ENCODE assay signal across 9 cellular contexts in genomic region chr20:1185316-1185741, GRCh38. TPM values are rescaled to one million over a fixed set of nuclear protein-coding genes. Genes with fewer than 3 reads are reported as not detected.
DNase-seq lines count a peak whose midpoint lies in the region; ATAC-seq, FAIRE-seq and TF ChIP-seq lines count a peak whose summit lies in the region.
"Had no signal": no experiment of that assay in that cellular context is flagged by ENCODE, and none has a peak within 500 bp of the region (broad histone marks: within the 10 kb centered on the region; RNA-seq: fewer than 3 reads in every experiment).

No MANE protein-coding gene starts in this region.

- no peaks in the 10 kb centered on the region for H3K27me3 ChIP-seq in small intestine (ENCODE audit: control insufficient read depth in 2 of 2, insufficient read depth in 2 of 2, low read length in 2 of 2)

- no peak overlapping the region for H3K27ac ChIP-seq in small intestine (ENCODE audit: low read depth in 1 of 2, low read length in 1 of 2)

- TF ChIP-seq CTCF in foreskin fibroblast (IDR thresholded peaks at IDR 0.05; ENCODE audit: low read depth, low read length): no peak

- DNase-seq in DMS 273 (lab: John Stamatoyannopoulos, UW; ENCODE audit: unreplicated experiment) (peak; percentile 50), DMS 273 treated with DMSO at 0.1 percent for 48 hours (lab: John Stamatoyannopoulos, UW) (no peak), SK-N-DZ (ENCODE audit: low spot score) (peak; percentile 24), foreskin fibroblast (peak in 1 of 2 donors; percentile 13), small intestine (peak; percentile 10)

- no peaks in the 10 kb centered on the region for H3K9me3 ChIP-seq in small intestine (ENCODE audit: control insufficient read depth, low read depth)

- ATAC-seq in HG03045 (IDR thresholded peaks at IDR 0.05; ENCODE audit: unreplicated experiment) (no peak), GM21737 (IDR thresholded peaks at IDR 0.05; ENCODE audit: unreplicated experiment) (no peak), GM18519 (IDR thresholded peaks at IDR 0.05; ENCODE audit: low FRiP score, unreplicated experiment) (no peak)

- WGBS in small intestine, 3 donors: 0 to 1% (median 0%) methylated on average over 6 to 54 of the region's 54 CpGs

- peaks cover 3% of the 10 kb centered on the region in 2 donors for H3K4me1 ChIP-seq in small intestine (ENCODE audit: control insufficient read depth in 2 of 2, insufficient read depth in 1 of 2, low read depth in 1 of 2, low read length in 1 of 2)

- peak overlapping the region; percentile 19 to 20 for H3K4me3 ChIP-seq in foreskin fibroblast (ENCODE audit: low read depth in 1 of 2, low read length in 2 of 2)
- H3K4me3 ChIP-seq in small intestine (ENCODE audit: low read depth in 1 of 2, low read length in 2 of 2): peak overlapping the region in 1 of 2 donors; percentile 62

- no peak for FAIRE-seq in small intestine (lab: Jason Lieb, UNC)
- FAIRE-seq: A204.1 had no signal

- H3K36me3 ChIP-seq in small intestine (ENCODE audit: control insufficient read depth in 2 of 2, insufficient read depth in 2 of 2, low read length in 2 of 2): no peaks in the 10 kb centered on the region

RNA-seq across cellular contexts. Expression of gene TMEM74B, which starts 0.5 kb away (rescaled TPM):
- polyA plus RNA-seq in SK-N-DZ (2014; cell fraction: cytosol; rRNA removed): 4.3 and 6.5 TPM in 2 replicates
- 61.7 and 64.2 TPM in 2 replicates for polyA plus RNA-seq in SK-N-DZ (2014; cell fraction: nucleus; rRNA removed)
- 10 to 100 TPM; 10.5 to 68.7 (median 17.6) TPM for polyA plus RNA-seq in small intestine

RNA-seq across cellular contexts. Expression of gene C20orf202, which starts 17.9 kb away (rescaled TPM):
- not detected in 2 replicates for polyA plus RNA-seq in SK-N-DZ (2014; cell fraction: cytosol; rRNA removed)
- polyA plus RNA-seq in SK-N-DZ (2014; cell fraction: nucleus; rRNA removed): not detected in 2 replicates
- under 1 TPM in 2 of 3 donors, not detected in 1; 0.67 to 0.81 TPM for polyA plus RNA-seq in small intestine

RNA-seq across cellular contexts. Expression of gene RAD21L1, which starts 40.5 kb away (rescaled TPM):
- polyA plus RNA-seq in SK-N-DZ (2014; cell fraction: cytosol; rRNA removed): not detected in 2 replicates
- polyA plus RNA-seq in SK-N-DZ (2014; cell fraction: nucleus; rRNA removed): not detected in 2 replicates
- polyA plus RNA-seq in small intestine: not detected
